Comparison of ENCODE assay signal across 8 cellular contexts in the genomic region with DNA sequence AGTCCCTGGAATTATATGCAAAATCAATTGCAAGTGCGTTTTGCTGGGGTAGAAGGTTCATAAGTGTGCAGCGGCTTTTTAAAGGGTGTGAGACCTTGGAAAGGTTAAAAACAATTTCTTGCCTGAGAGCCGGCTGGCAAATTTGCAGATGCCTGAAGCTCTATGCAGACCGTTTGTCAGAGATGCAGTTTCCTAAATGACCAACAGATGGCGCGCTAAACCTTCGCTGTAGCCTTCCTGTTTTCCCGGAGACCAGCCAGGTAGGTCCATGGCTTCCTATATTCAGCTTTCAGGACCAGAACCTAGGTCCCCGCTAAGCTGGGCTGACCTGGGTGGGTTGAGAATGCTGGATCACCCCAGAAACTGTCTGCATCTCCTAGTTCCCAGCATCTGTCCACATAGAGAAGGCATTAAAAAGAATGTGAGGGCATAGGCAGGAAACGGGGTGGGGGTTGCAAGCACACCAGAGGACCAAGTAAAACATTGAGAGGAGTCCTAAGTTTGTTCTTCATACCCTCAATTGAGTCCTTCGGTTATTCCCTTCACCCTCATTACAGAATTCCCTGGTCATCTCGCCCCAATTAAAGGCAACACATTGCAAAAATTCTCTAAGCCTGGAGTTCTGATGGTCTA. TPM values are rescaled to one million over a fixed set of nuclear protein-coding genes. Genes with fewer than 3 reads are reported as not detected.
A peak's percentile ranks its signal among the peaks of the same experiment; 100 is the strongest.
DNase-seq lines count a peak whose midpoint lies in the region; ATAC-seq, FAIRE-seq and TF ChIP-seq lines count a peak whose summit lies in the region.

No MANE protein-coding gene starts in this region.

- DNase-seq in A172 (ENCODE audit: low spot score) (peak; percentile 67), NCI-H1417 (lab: John Stamatoyannopoulos, UW) (peak; percentile 81 to 93 (median 92)), T follicular helper cell (ENCODE audit: low read depth) (peak; percentile 10), bronchial epithelial cell (ENCODE audit: low read depth) (peak; percentile 68)
- DNase-seq in stimulated activated CD4-positive, alpha-beta T cell treated with anti-CD3 and anti-CD28 coated beads, Interleukin-1b, Interleukin-23, amount 100 ng/mL, for 4 hours (ENCODE audit: low read depth in 2 of 2) = peak; percentile 8 to 11

- ATAC-seq in GM21360 (IDR thresholded peaks at IDR 0.05; ENCODE audit: unreplicated experiment) = no peak

- FAIRE-seq in bronchial epithelial cell (lab: Jason Lieb, UNC) (no peak), islet of Langerhans (lab: Jason Lieb, UNC) (peak; percentile 56)

- peaks cover 2% of the 10 kb centered on the region for H3K27me3 ChIP-seq in bronchial epithelial cell (ENCODE audit: control insufficient read depth, insufficient read depth, low read length)

- TF ChIP-seq CTCF in GM12873 (IDR thresholded peaks at IDR 0.05; ENCODE audit: insufficient read depth, low read depth, low read length, missing control alignments) (peak; percentile 94), bronchial epithelial cell (IDR thresholded peaks at IDR 0.05; ENCODE audit: insufficient read depth, low read length, severe bottlenecking) (peak; percentile 92)

- no peaks in the 10 kb centered on the region for H3K36me3 ChIP-seq in bronchial epithelial cell (ENCODE audit: control insufficient read depth, insufficient read depth, low read length)

- no peak overlapping the region for H3K4me3 ChIP-seq in bronchial epithelial cell (ENCODE audit: low read depth, low read length)

RNA-seq across cellular contexts. Expression of gene NOS1, which starts 5.7 kb away (rescaled TPM):
- not detected in 2 replicates for total RNA-seq in A172 (2014; rRNA removed; shearing (Covaris generic))
- 0.26 TPM in 2 replicates for total RNA-seq in bronchial epithelial cell

Comparison
In these comparisons a context has a peak if more than half of its experiments do, and no peak if none do; other contexts are left out.
1. DNase-seq: peak in every context shown above with its lines; median percentile 92 in NCI-H1417; 68 in bronchial epithelial cell; 67 in A172; 10 in T follicular helper cell; 10 in stimulated activated CD4-positive, alpha-beta T cell treated with anti-CD3 and anti-CD28 coated beads, Interleukin-1b, Interleukin-23, amount 100 ng/mL, for 4 hours.